8 cellular contexts compared by ENCODE assay signal in the genomic region with DNA sequence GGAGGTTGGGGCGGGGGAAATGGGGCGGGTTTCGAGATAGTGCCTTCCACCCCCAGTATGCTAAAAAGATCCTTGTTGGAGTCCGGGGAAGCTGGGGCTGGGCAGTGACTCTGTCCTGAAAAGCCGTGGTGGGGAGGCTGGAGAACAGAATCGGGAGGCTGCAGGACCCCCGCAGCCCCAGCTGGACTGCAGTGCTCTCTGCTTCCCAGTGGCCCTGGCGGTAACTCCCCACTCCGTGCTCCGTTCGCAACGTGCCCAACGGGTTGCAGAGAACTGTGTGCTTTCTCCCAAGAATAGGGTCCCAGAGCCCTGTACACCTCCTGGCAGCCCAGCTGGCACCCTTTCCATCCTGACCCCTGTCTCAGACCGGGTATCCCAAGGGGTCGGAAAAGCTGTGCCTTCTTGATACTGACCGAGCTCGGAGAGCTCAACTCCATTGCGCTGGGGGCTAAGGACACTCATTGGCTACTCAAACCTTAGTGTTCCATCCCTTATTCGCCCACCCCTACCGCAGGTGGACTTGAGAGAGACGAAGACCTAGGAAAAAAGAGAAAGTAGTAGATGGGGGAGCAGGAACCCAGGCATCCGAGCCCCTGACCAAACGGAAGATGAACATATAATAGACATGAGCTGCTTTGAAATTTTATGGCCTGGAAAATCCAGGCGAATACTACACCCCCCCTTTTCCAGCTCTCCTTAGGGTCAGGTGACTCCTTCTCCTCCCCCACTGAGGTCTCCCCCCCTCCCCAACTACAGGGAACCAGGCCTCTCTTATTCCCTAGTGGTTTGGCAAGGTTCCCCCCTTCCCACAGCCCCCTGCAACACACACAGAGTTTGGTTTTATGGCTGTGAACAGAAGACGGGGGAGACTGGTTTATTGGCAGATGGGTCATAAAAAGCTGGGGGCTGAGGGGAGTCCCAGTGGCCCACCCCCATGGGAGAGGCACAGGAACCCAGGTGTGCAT. TPM values are rescaled to one million over a fixed set of nuclear protein-coding genes. Genes with fewer than 3 reads are reported as not detected.
DNase-seq lines count a peak whose midpoint lies in the region; TF ChIP-seq lines count a peak whose summit lies in the region.

No MANE protein-coding gene starts in this region.

- H3K23ac ChIP-seq in trophoblast cell (ENCODE audit: low read length) = peak overlapping the region; percentile 2

- H3K79me2 ChIP-seq in trophoblast cell (ENCODE audit: control insufficient read depth, insufficient read depth, low read length, poor library complexity) = peaks cover 9% of the 10 kb centered on the region

- H3K79me1 ChIP-seq in trophoblast cell (ENCODE audit: low read length) = peaks cover 14% of the 10 kb centered on the region

- H2AFZ ChIP-seq in trophoblast cell (ENCODE audit: insufficient read depth, low read length, poor library complexity) = peak overlapping the region; percentile 3

- peaks cover 18 to 27% of the 10 kb centered on the region in 2 experiments for H3K4me1 ChIP-seq in trophoblast cell (ENCODE audit: control insufficient read depth in 1 of 2, insufficient read depth in 2 of 2, low read length in 2 of 2)

- H3K9me3 ChIP-seq in SK-N-MC (ENCODE audit: low read depth, low read length) (no peaks in the 10 kb centered on the region), trophoblast cell (ENCODE audit: insufficient read depth, low read depth, low read length) (no peaks in the 10 kb centered on the region)

- peak overlapping the region; percentile 12 for H2AK5ac ChIP-seq in trophoblast cell (ENCODE audit: low read length)

- H3K4ac ChIP-seq in trophoblast cell (ENCODE audit: low read depth, low read length) = peak overlapping the region; percentile 52

- no peaks in the 10 kb centered on the region for H3K27me3 ChIP-seq in trophoblast cell (ENCODE audit: insufficient read depth, low read length)

- H3K36me3 ChIP-seq in SK-N-MC (ENCODE audit: insufficient read depth, low read length) (peaks cover 14% of the 10 kb centered on the region; the same call in 1 of the 2 replicates), trophoblast cell (ENCODE audit: control insufficient read depth in 1 of 2, insufficient read depth in 2 of 2, low read length in 2 of 2) (peaks cover under 1 to 6% of the 10 kb centered on the region in 2 experiments)

- H2BK12ac ChIP-seq in trophoblast cell (ENCODE audit: low read length) = peak overlapping the region; percentile 42

- H2BK120ac ChIP-seq in trophoblast cell (ENCODE audit: insufficient read depth, low read length, poor library complexity) = no peak overlapping the region

- peak overlapping the region; percentile 96 for H3K4me2 ChIP-seq in trophoblast cell (ENCODE audit: low read length)

- peak overlapping the region; percentile 31 for H2BK5ac ChIP-seq in trophoblast cell (ENCODE audit: low read depth, low read length, poor library complexity)

- H3K9ac ChIP-seq in SK-N-MC (ENCODE audit: insufficient read length) (peak overlapping the region; percentile 38), trophoblast cell (ENCODE audit: low read length) (peak overlapping the region; percentile 42)

- no peak for TF ChIP-seq CTCF in fibroblast of pulmonary artery (IDR thresholded peaks at IDR 0.05; ENCODE audit: low read length, missing control alignments)

- H4K91ac ChIP-seq in trophoblast cell (ENCODE audit: low read depth, low read length) = no peak overlapping the region

- peak overlapping the region; percentile 97 for H3K4me3 ChIP-seq in SK-N-MC
- peak overlapping the region; percentile 69 for H3K4me3 ChIP-seq in fibroblast of pulmonary artery (replicated peaks; ENCODE audit: low read depth, low read length)
- H3K4me3 ChIP-seq in trophoblast cell (ENCODE audit: low read depth, low read length) = peak overlapping the region; percentile 76

- WGBS in trophoblast cell (ENCODE audit: extremely low coverage, insufficient coverage, insufficient read length) = no CpG with 5 or more reads among the region's 25 CpGs

- H4K8ac ChIP-seq in trophoblast cell (ENCODE audit: low read depth, low read length) = peak overlapping the region; percentile 53

- H3K18ac ChIP-seq in trophoblast cell (ENCODE audit: low read length) = peak overlapping the region; percentile 68

- H4K12ac ChIP-seq in trophoblast cell (ENCODE audit: low read depth, low read length) = no peak overlapping the region

- peak; percentile 60 for DNase-seq in NCI-H2107 treated with DMSO at 0.1 percent for 48 hours (lab: John Stamatoyannopoulos, UW; ENCODE audit: unreplicated experiment)
- no peak for DNase-seq in NCI-H2107 (lab: John Stamatoyannopoulos, UW)
- no peak for DNase-seq in SK-N-MC (ENCODE audit: low read depth, low spot score)
- no peak for DNase-seq in fibroblast of pulmonary artery (ENCODE audit: low read depth)
- no peak for DNase-seq in trophoblast cell
- DNase-seq in stimulated activated CD4-positive, alpha-beta T cell treated with anti-CD3 and anti-CD28 coated beads, Interleukin-4, amount 100 ng/mL, for 4 hours = no peak
- no peak for DNase-seq in SHP77 treated with DMSO at 0.1 percent for 48 hours (lab: John Stamatoyannopoulos, UW)
- DNase-seq in midbrain (lab: John Stamatoyannopoulos, UW) = no peak

- H3K27ac ChIP-seq in SK-N-MC (peak overlapping the region; percentile 76), trophoblast cell (ENCODE audit: low read depth, low read length) (no peak overlapping the region)

- H3K14ac ChIP-seq in trophoblast cell (ENCODE audit: low read length) = peak overlapping the region; percentile 73

RNA-seq across cellular contexts. Expression of a gene that starts 1.3 kb away (rescaled TPM):
- 8.6 and 9.5 TPM in 2 replicates for polyA plus RNA-seq in trophoblast cell (2013)

RNA-seq across cellular contexts. Expression of a gene that starts 15.4 kb away (rescaled TPM):
- 2,489 and 2,535 TPM in 2 replicates for polyA plus RNA-seq in trophoblast cell (2013)

RNA-seq across cellular contexts. Expression of a gene that starts 24.1 kb away (rescaled TPM):
- polyA plus RNA-seq in trophoblast cell (2013) = 0.81 and 1.4 TPM in 2 replicates

RNA-seq across cellular contexts. Expression of a gene that starts 28.4 kb away (rescaled TPM):
- polyA plus RNA-seq in trophoblast cell (2013) = 47.3 and 48.7 TPM in 2 replicates

RNA-seq across cellular contexts. Expression of a gene that starts 36.5 kb away (rescaled TPM):
- 0.92 and 1.1 TPM in 2 replicates for polyA plus RNA-seq in trophoblast cell (2013)
